ENCODE assay signal across 1 cellular context in genomic region chr5:31531888-31532710, GRCh38.
TF ChIP-seq lines count a peak whose summit lies in the region.

Gene C5orf22 (plus strand): TSS chr5:31532301. CDS start chr5:31532393, 92 bp downstream.
Gene DROSHA (minus strand): TSS chr5:31532093. CDS start chr5:31529059, 3,034 bp downstream.

TF ChIP-seq in HEK293, 187 proteins besides CTCF, POLR2A, EP300 and RAD21 (continued from another document):
- TF ChIP-seq ZNF214 (tag by site-specific recombination; IDR thresholded peaks at IDR 0.05; ENCODE audit: borderline replicate concordance) (no peak), ZNF423 (tag by site-specific recombination; IDR thresholded peaks at IDR 0.05) (0 out of 2 replicates have a peak, but pooled peaks have one; percentile 53), ZNF324 (tag by site-specific recombination; IDR thresholded peaks at IDR 0.05) (no peak), ZBTB7A (tag by site-specific recombination; IDR thresholded peaks at IDR 0.05; ENCODE audit: low read depth) (no peak), ZNF76 (tag by site-specific recombination; IDR thresholded peaks at IDR 0.05; ENCODE audit: borderline replicate concordance, low read depth) (0 out of 2 replicates have a peak, but pooled peaks have one; percentile 35), SP7 (tag by site-specific recombination; IDR thresholded peaks at IDR 0.05) (0 out of 2 replicates have a peak, but pooled peaks have one; percentile 43), ZFP41 (tag by site-specific recombination; IDR thresholded peaks at IDR 0.05; ENCODE audit: borderline replicate concordance) (no peak), ZNF707 (tag by site-specific recombination; IDR thresholded peaks at IDR 0.05) (no peak), ZBTB48 (tag by site-specific recombination; IDR thresholded peaks at IDR 0.05) (peak; percentile 10; the same call in 1 of the 2 replicates), PRDM4 (tag by site-specific recombination; IDR thresholded peaks at IDR 0.05) (no peak)
- TF ChIP-seq, protein P1, sequence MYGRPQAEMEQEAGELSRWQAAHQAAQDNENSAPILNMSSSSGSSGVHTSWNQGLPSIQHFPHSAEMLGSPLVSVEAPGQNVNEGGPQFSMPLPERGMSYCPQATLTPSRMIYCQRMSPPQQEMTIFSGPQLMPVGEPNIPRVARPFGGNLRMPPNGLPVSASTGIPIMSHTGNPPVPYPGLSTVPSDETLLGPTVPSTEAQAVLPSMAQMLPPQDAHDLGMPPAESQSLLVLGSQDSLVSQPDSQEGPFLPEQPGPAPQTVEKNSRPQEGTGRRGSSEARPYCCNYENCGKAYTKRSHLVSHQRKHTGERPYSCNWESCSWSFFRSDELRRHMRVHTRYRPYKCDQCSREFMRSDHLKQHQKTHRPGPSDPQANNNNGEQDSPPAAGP (tag by site-specific recombination; IDR thresholded peaks at IDR 0.05) = 0 out of 2 replicates have a peak, but pooled peaks have one; percentile 22
TF ChIP-seq in HEK293: peak in this region for 47.
